10 cellular contexts compared by ENCODE assay signal in the genomic region with DNA sequence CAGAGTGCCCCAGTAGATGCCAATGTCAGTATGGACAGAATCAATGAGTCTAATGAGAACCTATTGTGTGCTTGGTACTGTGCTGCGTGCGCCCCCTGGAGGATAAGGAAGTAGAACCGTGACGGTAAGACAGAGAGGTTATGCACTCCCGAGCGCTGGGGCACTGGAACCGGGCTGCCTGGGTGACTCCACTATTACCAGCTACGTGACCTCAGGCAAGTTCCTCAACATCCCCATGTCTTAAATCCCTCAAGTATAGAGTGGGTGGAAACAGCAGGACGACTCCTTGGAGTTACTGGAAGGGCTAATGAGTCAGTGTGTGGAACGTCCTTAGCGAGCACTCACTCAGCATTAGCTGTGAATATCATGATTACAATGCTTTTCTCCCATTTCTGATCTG. TPM values are rescaled to one million over a fixed set of nuclear protein-coding genes. Genes with fewer than 3 reads are reported as not detected.
DNase-seq lines count a peak whose midpoint lies in the region; ATAC-seq and TF ChIP-seq lines count a peak whose summit lies in the region.
"Had no signal": no experiment of that assay in that cellular context is flagged by ENCODE, and none has a peak within 500 bp of the region (broad histone marks: within the 10 kb centered on the region; RNA-seq: fewer than 3 reads in every experiment).

No MANE protein-coding gene starts in this region.

- TF ChIP-seq POLR2A in NB4 (IDR thresholded peaks at IDR 0.05; ENCODE audit: extremely low read depth, insufficient read length), result no peak

- H3K4me1 ChIP-seq in CD8-positive, alpha-beta T cell (ENCODE audit: insufficient read depth, low read length), result no peaks in the 10 kb centered on the region
- no peaks in the 10 kb centered on the region for H3K4me1 ChIP-seq in psoas muscle

- no peak overlapping the region for H3K4me3 Mint-ChIP-seq in CD8-positive, alpha-beta T cell

- POLR2A ChIA-PET in CD8-positive, alpha-beta T cell (lab: Charles Lee), result no interaction called here

- H3K27ac Mint-ChIP-seq in CD8-positive, alpha-beta T cell, result no peak overlapping the region
- H3K27ac Mint-ChIP-seq: IgD-negative memory B cell had no signal

- peak; percentile 71 for ATAC-seq in CD8-positive, alpha-beta T cell
- ATAC-seq in psoas muscle (no peak), GM21381 (IDR thresholded peaks at IDR 0.05; ENCODE audit: unreplicated experiment) (no peak)

- intact Hi-C loops in CD8-positive, alpha-beta T cell (cut with DNase I, micrococcal nuclease), result no loop called here
- intact Hi-C loops in psoas muscle (cut with DNase I), result no loop called here

- H3K36me3 ChIP-seq in CD8-positive, alpha-beta T cell (ENCODE audit: insufficient read depth, low read length), result no peaks in the 10 kb centered on the region
- H3K36me3 ChIP-seq in psoas muscle (ENCODE audit: insufficient read depth in 1 of 2, low read depth in 1 of 2), result no peaks in the 10 kb centered on the region

- H3K36me3 Mint-ChIP-seq in CD8-positive, alpha-beta T cell, result no peaks in the 10 kb centered on the region
- H3K36me3 Mint-ChIP-seq: IgD-negative memory B cell had no signal

- H3K4me1 Mint-ChIP-seq in CD8-positive, alpha-beta T cell (ENCODE audit: low read depth), result peaks cover 3% of the 10 kb centered on the region

- H3K27me3 Mint-ChIP-seq in CD8-positive, alpha-beta T cell (ENCODE audit: low read depth), result peaks cover 9% of the 10 kb centered on the region

- CTCF ChIA-PET in CD8-positive, alpha-beta T cell (lab: Charles Lee), result interaction anchor here (0.6 to 1.6 kb wide), 4 partner anchors 44 to 356 kb away, joined by 3 to 6 read pairs (median 4); no protein-coding TSS in a partner anchor

- WGBS in psoas muscle, 3 donors, result 16 to 20% (median 16%) methylated on average over 11 of the region's 11 CpGs

- no peak overlapping the region for H3K27ac ChIP-seq in CD8-positive, alpha-beta T cell (ENCODE audit: low read depth, low read length)
- H3K27ac ChIP-seq in psoas muscle, result no peak overlapping the region

- no peaks in the 10 kb centered on the region for H3K9me3 Mint-ChIP-seq in CD8-positive, alpha-beta T cell
- H3K9me3 Mint-ChIP-seq: IgD-negative memory B cell had no signal

- no peaks in the 10 kb centered on the region for H3K27me3 ChIP-seq in CD8-positive, alpha-beta T cell (ENCODE audit: insufficient read depth, low read length)
- H3K27me3 ChIP-seq in psoas muscle (ENCODE audit: insufficient read depth in 3 of 3, low read length in 2 of 3), result peaks cover 0 to 29% (median 2%) of the 10 kb centered on the region in 3 donors

- TF ChIP-seq CTCF in CD8-positive, alpha-beta T cell (IDR thresholded peaks at IDR 0.05), result no peak
- TF ChIP-seq CTCF in GM20000 (IDR thresholded peaks at IDR 0.05; ENCODE audit: extremely low read depth, missing control alignments), result peak; percentile 73
- peak; percentile 88 for TF ChIP-seq CTCF in NB4 (IDR thresholded peaks at IDR 0.05; ENCODE audit: low read depth, low read length)
- TF ChIP-seq CTCF in epithelial cell of proximal tubule (conservative IDR thresholded peaks at IDR 0.05; ENCODE audit: low read depth, low read length), result peak; percentile 50
- peak; percentile 7 for TF ChIP-seq CTCF in psoas muscle (IDR thresholded peaks at IDR 0.05)

- H3K9me3 ChIP-seq in CD8-positive, alpha-beta T cell (ENCODE audit: low read length), result no peaks in the 10 kb centered on the region
- H3K9me3 ChIP-seq in psoas muscle, result no peaks in the 10 kb centered on the region

- peak; percentile 13 to 63 (median 50) for DNase-seq in CD8-positive, alpha-beta T cell
- DNase-seq in GM20000 (ENCODE audit: low spot score), result peak; percentile 61
- peak; percentile 77 for DNase-seq in NB4 (ENCODE audit: low read depth)
- DNase-seq in activated CD4-positive, alpha-beta T cell treated with anti-CD3 and anti-CD28 coated beads, Interleukin-2, amount 50 U/mL, for 4 hours, result peak; percentile 36 to 37
- DNase-seq in epithelial cell of proximal tubule (ENCODE audit: low read depth), result no peak
- DNase-seq in psoas muscle, result peak in 1 of 2 donors; percentile 13
- DNase-seq in NCI-H1417 treated with DMSO at 0.1 percent for 48 hours (lab: John Stamatoyannopoulos, UW), result no peak

- no peak overlapping the region for H3K4me3 ChIP-seq in CD8-positive, alpha-beta T cell (ENCODE audit: low read depth, low read length)
- no peak overlapping the region for H3K4me3 ChIP-seq in NB4 (ENCODE audit: low read depth, low read length)
- no peak overlapping the region for H3K4me3 ChIP-seq in epithelial cell of proximal tubule (ENCODE audit: low read depth, low read length)
- H3K4me3 ChIP-seq in psoas muscle, result no peak overlapping the region

RNA-seq across cellular contexts. Expression of gene CHST4, which starts 16.2 kb away (rescaled TPM):
- total RNA-seq in CD8-positive, alpha-beta T cell, result not detected
- total RNA-seq in epithelial cell of proximal tubule (0.12 and 1.1 TPM in 2 replicates), psoas muscle (not detected)
- polyA plus RNA-seq in psoas muscle, result not detected
- total RNA-seq: skeletal muscle tissue had no signal
- polyA plus RNA-seq: IgD-negative memory B cell had no signal

RNA-seq across cellular contexts. Expression of gene TAT, which starts 34.5 kb away (rescaled TPM):
- not detected for total RNA-seq in CD8-positive, alpha-beta T cell
- not detected in 2 replicates for total RNA-seq in epithelial cell of proximal tubule
- total RNA-seq in psoas muscle, result under 1 TPM in 2 of 4 donors, not detected in 2; 0.17 to 0.26 TPM
- polyA plus RNA-seq in psoas muscle, result not detected
- total RNA-seq: skeletal muscle tissue had no signal
- polyA plus RNA-seq: IgD-negative memory B cell had no signal

RNA-seq across cellular contexts. Expression of gene ZNF19, which starts 53.3 kb away (rescaled TPM):
- total RNA-seq in CD8-positive, alpha-beta T cell, result 1 to 10 TPM; 4.8 to 6.7 TPM
- total RNA-seq in epithelial cell of proximal tubule (0.81 and 1.7 TPM in 2 replicates), psoas muscle (1 to 10 TPM; 1.2 to 2.2 (median 1.7) TPM)
- polyA plus RNA-seq in psoas muscle, result 1 to 10 TPM in 2 of 3 donors, under 1 TPM in 1; 0.92 to 1.2 (median 1.2) TPM

Comparison
In these comparisons a context has a peak if more than half of its experiments do, and no peak if none do; other contexts are left out.
1. DNase-seq: peak in CD8-positive, alpha-beta T cell (7 of 7), GM20000 (single experiment), NB4 (single experiment) and activated CD4-positive, alpha-beta T cell treated with anti-CD3 and anti-CD28 coated beads, Interleukin-2, amount 50 U/mL, for 4 hours (2 of 2); none in epithelial cell of proximal tubule (single experiment) and NCI-H1417 treated with DMSO at 0.1 percent for 48 hours (single experiment).